Comparison of ENCODE assay signal across 8 cellular contexts in the genomic region with DNA sequence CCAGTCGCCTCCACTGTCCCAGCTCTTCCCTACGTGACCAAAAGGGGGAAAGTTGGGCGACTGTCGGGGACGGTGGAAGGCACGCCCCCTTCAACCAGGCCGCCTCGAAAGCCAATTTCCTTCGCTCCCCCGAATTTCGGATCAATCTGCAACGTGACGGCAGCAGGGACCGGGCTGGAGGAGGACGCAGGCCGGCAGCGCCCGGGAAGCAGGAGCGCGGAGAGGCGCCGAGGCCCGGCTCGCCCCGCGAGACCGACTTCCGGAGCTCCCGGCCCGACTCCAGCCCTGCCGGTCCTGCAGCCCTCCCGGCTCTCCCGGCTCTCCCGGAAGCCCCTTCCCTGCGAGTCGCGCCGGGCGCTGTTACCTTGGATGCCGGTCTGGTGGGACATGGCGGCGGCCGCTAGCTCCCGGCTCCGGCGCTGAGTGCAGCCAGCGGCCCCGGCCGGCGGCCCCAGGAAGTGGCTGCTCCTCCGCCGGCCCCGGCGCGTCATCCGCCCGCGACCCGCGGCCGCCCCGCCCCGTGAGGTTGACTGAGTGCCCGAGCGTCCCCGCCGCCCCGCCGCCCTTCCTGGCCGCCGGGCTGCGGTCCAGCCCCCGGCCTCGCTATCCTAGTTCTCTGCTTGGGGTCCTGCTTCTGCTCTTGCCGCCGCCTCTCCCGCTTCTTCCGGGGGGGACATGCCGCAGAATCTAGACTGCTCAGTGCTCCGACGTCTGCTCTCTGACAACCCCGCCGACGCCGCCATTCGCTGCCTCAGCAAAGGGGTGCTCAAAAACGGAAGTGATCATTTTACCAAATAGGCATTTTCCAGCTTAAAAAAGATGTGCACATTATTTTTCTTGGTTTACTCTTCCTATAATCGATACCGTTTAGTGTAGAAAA. TPM values are rescaled to one million over a fixed set of nuclear protein-coding genes. Genes with fewer than 3 reads are reported as not detected.
DNase-seq lines count a peak whose midpoint lies in the region; ATAC-seq and TF ChIP-seq lines count a peak whose summit lies in the region.

A gene (minus strand): TSS at position 461 of the 880 bp plus-strand sequence. CDS start 72 bp downstream, at position 389.

- TF ChIP-seq CTCF in AG04450 (IDR thresholded peaks at IDR 0.05; ENCODE audit: low read depth, low read length): peak; percentile 27; the same call in 1 of the 2 replicates

- peak; percentile 84 for ATAC-seq in GM18861 (IDR thresholded peaks at IDR 0.05; ENCODE audit: unreplicated experiment)
- ATAC-seq in HG03095 (IDR thresholded peaks at IDR 0.05; ENCODE audit: unreplicated experiment): peak; percentile 96

- no peak for DNase-seq in AG04450 (ENCODE audit: low read depth, low spot score)
- DNase-seq in NCI-H2196 treated with DMSO at 0.1 percent for 48 hours (lab: John Stamatoyannopoulos, UW; ENCODE audit: unreplicated experiment): peak; percentile 71
- DNase-seq in activated CD4-positive, CD25-positive, alpha-beta regulatory T cell (lab: John Stamatoyannopoulos, UW): peak; percentile 71 to 79 (median 76)
- DNase-seq in caudate nucleus (lab: John Stamatoyannopoulos, UW): peak in 60 of 61 donors; percentile 14 to 90 (median 76)
- peak; percentile 96 for DNase-seq in islet precursor cell
- DNase-seq in stimulated activated CD4-positive, alpha-beta T cell treated with anti-CD3 and anti-CD28 coated beads, Interleukin-12 subunit alpha, Interleukin-12 subunit beta, amount 100 ng/mL, for 48 hours (ENCODE audit: low read depth in 2 of 3, low spot score in 1 of 3): peak; percentile 72 to 82 (median 73)

- H3K9me3 ChIP-seq in AG04450 (ENCODE audit: control insufficient read depth, insufficient read depth, low read length): no peaks in the 10 kb centered on the region

- H3K4me3 ChIP-seq in AG04450 (ENCODE audit: low read depth, low read length): peak within 1 kb of the TSS; percentile 87

- H3K27me3 ChIP-seq in AG04450 (ENCODE audit: control insufficient read depth, insufficient read depth, low read length): no peaks in the 10 kb centered on the region

- CTCF ChIA-PET in AG04450 (lab: Charles Lee): interaction anchor here (0.9 to 2.5 kb wide), 5 partner anchors 9 to 76 kb away, joined by 3 to 25 read pairs (median 6); no protein-coding TSS in a partner anchor

- POLR2A ChIA-PET in AG04450 (lab: Yijun Ruan, JAX): interaction anchor here (0.7 to 2.7 kb wide), 7 partner anchors 15 to 76 kb away, joined by 3 to 22 read pairs (median 3); a partner anchor contains a TSS

- H3K27ac ChIP-seq in AG04450 (ENCODE audit: low read depth, low read length) (peak within 1 kb of the TSS; percentile 94), caudate nucleus (ENCODE audit: low read depth, low read length) (peak within 1 kb of the TSS; percentile 81)

RNA-seq across cellular contexts. Expression of the gene that starts here (rescaled TPM):
- 101 and 147 TPM in 2 replicates for polyA plus RNA-seq in AG04450 (2011; rRNA removed)
- polyA minus RNA-seq in AG04450 (2011; rRNA and poly(A)+ RNA removed): 36.7 and 88.3 TPM in 2 replicates
